ENCODE assay signal across 1 cellular context in the genomic region with DNA sequence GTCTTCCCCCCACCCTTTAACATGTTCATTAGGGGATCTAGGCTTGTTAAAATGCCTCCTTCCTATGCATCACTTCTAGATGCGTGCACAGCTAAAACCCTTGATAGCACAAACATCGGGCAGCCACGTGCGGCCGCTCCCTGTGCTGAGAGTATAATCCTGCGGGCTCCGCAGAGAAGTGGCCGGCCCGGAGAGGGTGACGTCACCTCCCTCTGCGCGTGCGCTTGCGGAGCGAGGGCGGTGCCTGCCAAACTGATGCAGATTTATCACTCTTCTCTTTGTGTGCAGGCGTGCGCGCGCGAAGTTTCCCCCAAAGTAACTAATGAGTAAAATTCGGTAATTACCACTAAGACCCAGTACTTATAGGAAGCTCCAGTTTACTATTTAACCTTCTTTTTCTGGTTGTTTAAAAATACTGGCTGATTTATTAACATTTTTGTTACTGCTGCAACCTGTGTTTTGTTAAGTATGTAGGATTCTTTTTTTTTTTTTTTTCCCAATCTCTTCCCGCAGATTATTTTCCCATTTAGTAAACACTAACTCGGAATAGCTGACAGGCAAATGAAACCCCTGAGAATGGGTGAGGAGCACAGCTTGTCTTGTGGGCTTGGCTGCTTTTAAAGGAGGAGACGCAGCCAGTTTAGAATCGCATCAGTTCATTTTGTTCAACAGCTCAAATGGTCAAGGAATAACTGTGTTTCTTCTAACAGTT.
TF ChIP-seq lines count a peak whose summit lies in the region.

No MANE protein-coding gene starts in this region.

TF ChIP-seq in K562, 482 proteins besides CTCF, POLR2A, EP300 and RAD21 (continued from another document and continues in another):
- TF ChIP-seq BHLHE40 (IDR thresholded peaks at IDR 0.05; ENCODE audit: low read length) (peak; percentile 89), MBD2 (IDR thresholded peaks at IDR 0.05; ENCODE audit: borderline replicate concordance, low read depth) (no peak), NCOA1 (IDR thresholded peaks at IDR 0.05; ENCODE audit: low read depth) (no peak), RAD51 (IDR thresholded peaks at IDR 0.05; ENCODE audit: borderline replicate concordance, low read depth) (peak; percentile 47; the same call in 1 of the 2 replicates), KLF10 (CRISPR knock-in tag; IDR thresholded peaks at IDR 0.05) (no peak), POLR2AphosphoS2 (IDR thresholded peaks at IDR 0.05; ENCODE audit: low read length) (no peak), ZFX (CRISPR knock-in tag; IDR thresholded peaks at IDR 0.05) (peak; percentile 33; the same call in 1 of the 2 replicates), SMAD4 (CRISPR knock-in tag; conservative IDR thresholded peaks at IDR 0.05) (0 out of 2 replicates have a peak, but pooled peaks have one; percentile 26), ZNF316 (IDR thresholded peaks at IDR 0.05) (no peak), MAFF (IDR thresholded peaks at IDR 0.05; ENCODE audit: low read length) (no peak), MCM3 (IDR thresholded peaks at IDR 0.05) (no peak), MYC (IDR thresholded peaks at IDR 0.05; ENCODE audit: low read depth, low read length) (peak; percentile 96), MYC (CRISPR knock-in tag; IDR thresholded peaks at IDR 0.05; ENCODE audit: borderline replicate concordance, low read depth) (no peak), SPI1 (IDR thresholded peaks at IDR 0.05; ENCODE audit: borderline replicate concordance, low read depth, low read length) (no peak), HNRNPL (IDR thresholded peaks at IDR 0.05; ENCODE audit: low read depth, low read length) (no peak), XRCC4 (IDR thresholded peaks at IDR 0.05; ENCODE audit: extremely low read depth, insufficient read depth, insufficient read length) (no peak), SIX5 (IDR thresholded peaks at IDR 0.05; ENCODE audit: borderline replicate concordance in 1 of 2, insufficient read depth in 1 of 2, low read depth in 1 of 2, low read length in 2 of 2) (no peak), HNRNPUL1 (IDR thresholded peaks at IDR 0.05; ENCODE audit: low read length) (no peak), MXI1 (IDR thresholded peaks at IDR 0.05; ENCODE audit: low read depth, low read length) (no peak), ZNF408 (CRISPR knock-in tag; IDR thresholded peaks at IDR 0.05; ENCODE audit: low read depth) (no peak), SIN3A (IDR thresholded peaks at IDR 0.05; ENCODE audit: borderline replicate concordance in 2 of 2, control insufficient read depth in 1 of 2, low read depth in 2 of 2, low read length in 2 of 2) (no peak), HDAC2 (IDR thresholded peaks at IDR 0.05) (no peak)
- TF ChIP-seq, protein P1, sequence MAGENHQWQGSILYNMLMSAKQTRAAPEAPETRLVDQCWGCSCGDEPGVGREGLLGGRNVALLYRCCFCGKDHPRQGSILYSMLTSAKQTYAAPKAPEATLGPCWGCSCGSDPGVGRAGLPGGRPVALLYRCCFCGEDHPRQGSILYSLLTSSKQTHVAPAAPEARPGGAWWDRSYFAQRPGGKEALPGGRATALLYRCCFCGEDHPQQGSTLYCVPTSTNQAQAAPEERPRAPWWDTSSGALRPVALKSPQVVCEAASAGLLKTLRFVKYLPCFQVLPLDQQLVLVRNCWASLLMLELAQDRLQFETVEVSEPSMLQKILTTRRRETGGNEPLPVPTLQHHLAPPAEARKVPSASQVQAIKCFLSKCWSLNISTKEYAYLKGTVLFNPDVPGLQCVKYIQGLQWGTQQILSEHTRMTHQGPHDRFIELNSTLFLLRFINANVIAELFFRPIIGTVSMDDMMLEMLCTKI (IDR thresholded peaks at IDR 0.05; ENCODE audit: partially characterized antibody): no peak
- TF ChIP-seq, protein P2, sequence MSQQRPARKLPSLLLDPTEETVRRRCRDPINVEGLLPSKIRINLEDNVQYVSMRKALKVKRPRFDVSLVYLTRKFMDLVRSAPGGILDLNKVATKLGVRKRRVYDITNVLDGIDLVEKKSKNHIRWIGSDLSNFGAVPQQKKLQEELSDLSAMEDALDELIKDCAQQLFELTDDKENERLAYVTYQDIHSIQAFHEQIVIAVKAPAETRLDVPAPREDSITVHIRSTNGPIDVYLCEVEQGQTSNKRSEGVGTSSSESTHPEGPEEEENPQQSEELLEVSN (IDR thresholded peaks at IDR 0.05; ENCODE audit: borderline replicate concordance in 1 of 2, extremely low read depth in 1 of 2, insufficient read depth in 1 of 2, insufficient read length in 1 of 2, low read depth in 1 of 2, low read length in 1 of 2, poor library complexity in 1 of 2, severe bottlenecking in 1 of 2): peak; percentile 89 to 94
- TF ChIP-seq, protein P3, sequence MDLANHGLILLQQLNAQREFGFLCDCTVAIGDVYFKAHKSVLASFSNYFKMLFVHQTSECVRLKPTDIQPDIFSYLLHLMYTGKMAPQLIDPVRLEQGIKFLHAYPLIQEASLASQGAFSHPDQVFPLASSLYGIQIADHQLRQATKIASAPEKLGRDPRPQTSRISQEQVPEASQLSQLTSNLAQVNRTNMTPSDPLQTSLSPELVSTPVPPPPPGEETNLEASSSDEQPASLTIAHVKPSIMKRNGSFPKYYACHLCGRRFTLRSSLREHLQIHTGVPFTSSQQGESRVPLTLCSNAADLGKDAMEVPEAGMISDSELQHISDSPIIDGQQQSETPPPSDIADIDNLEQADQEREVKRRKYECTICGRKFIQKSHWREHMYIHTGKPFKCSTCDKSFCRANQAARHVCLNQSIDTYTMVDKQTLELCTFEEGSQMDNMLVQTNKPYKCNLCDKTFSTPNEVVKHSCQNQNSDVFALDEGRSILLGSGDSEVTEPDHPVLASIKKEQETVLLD (IDR thresholded peaks at IDR 0.05): peak; percentile 89
- TF ChIP-seq, protein P4, sequence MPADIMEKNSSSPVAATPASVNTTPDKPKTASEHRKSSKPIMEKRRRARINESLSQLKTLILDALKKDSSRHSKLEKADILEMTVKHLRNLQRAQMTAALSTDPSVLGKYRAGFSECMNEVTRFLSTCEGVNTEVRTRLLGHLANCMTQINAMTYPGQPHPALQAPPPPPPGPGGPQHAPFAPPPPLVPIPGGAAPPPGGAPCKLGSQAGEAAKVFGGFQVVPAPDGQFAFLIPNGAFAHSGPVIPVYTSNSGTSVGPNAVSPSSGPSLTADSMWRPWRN (IDR thresholded peaks at IDR 0.05; ENCODE audit: low read depth): peak; percentile 62; the same call in 1 of the 2 replicates
- TF ChIP-seq, protein P5, sequence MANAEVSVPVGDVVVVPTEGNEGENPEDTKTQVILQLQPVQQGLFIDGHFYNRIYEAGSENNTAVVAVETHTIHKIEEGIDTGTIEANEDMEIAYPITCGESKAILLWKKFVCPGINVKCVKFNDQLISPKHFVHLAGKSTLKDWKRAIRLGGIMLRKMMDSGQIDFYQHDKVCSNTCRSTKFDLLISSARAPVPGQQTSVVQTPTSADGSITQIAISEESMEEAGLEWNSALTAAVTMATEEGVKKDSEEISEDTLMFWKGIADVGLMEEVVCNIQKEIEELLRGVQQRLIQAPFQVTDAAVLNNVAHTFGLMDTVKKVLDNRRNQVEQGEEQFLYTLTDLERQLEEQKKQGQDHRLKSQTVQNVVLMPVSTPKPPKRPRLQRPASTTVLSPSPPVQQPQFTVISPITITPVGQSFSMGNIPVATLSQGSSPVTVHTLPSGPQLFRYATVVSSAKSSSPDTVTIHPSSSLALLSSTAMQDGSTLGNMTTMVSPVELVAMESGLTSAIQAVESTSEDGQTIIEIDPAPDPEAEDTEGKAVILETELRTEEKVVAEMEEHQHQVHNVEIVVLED (CRISPR knock-in tag; IDR thresholded peaks at IDR 0.05): no peak
- TF ChIP-seq, protein P6, sequence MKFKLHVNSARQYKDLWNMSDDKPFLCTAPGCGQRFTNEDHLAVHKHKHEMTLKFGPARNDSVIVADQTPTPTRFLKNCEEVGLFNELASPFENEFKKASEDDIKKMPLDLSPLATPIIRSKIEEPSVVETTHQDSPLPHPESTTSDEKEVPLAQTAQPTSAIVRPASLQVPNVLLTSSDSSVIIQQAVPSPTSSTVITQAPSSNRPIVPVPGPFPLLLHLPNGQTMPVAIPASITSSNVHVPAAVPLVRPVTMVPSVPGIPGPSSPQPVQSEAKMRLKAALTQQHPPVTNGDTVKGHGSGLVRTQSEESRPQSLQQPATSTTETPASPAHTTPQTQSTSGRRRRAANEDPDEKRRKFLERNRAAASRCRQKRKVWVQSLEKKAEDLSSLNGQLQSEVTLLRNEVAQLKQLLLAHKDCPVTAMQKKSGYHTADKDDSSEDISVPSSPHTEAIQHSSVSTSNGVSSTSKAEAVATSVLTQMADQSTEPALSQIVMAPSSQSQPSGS (CRISPR knock-in tag; IDR thresholded peaks at IDR 0.05): peak; percentile 95
- TF ChIP-seq, protein P7, sequence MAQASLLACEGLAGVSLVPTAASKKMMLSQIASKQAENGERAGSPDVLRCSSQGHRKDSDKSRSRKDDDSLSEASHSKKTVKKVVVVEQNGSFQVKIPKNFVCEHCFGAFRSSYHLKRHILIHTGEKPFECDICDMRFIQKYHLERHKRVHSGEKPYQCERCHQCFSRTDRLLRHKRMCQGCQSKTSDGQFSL (CRISPR knock-in tag; IDR thresholded peaks at IDR 0.05): no peak
- TF ChIP-seq, protein P7 (tag; IDR thresholded peaks at IDR 0.05): no peak
- TF ChIP-seq, protein P8, sequence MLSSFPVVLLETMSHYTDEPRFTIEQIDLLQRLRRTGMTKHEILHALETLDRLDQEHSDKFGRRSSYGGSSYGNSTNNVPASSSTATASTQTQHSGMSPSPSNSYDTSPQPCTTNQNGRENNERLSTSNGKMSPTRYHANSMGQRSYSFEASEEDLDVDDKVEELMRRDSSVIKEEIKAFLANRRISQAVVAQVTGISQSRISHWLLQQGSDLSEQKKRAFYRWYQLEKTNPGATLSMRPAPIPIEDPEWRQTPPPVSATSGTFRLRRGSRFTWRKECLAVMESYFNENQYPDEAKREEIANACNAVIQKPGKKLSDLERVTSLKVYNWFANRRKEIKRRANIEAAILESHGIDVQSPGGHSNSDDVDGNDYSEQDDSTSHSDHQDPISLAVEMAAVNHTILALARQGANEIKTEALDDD (IDR thresholded peaks at IDR 0.05): no peak
- TF ChIP-seq, protein P9, sequence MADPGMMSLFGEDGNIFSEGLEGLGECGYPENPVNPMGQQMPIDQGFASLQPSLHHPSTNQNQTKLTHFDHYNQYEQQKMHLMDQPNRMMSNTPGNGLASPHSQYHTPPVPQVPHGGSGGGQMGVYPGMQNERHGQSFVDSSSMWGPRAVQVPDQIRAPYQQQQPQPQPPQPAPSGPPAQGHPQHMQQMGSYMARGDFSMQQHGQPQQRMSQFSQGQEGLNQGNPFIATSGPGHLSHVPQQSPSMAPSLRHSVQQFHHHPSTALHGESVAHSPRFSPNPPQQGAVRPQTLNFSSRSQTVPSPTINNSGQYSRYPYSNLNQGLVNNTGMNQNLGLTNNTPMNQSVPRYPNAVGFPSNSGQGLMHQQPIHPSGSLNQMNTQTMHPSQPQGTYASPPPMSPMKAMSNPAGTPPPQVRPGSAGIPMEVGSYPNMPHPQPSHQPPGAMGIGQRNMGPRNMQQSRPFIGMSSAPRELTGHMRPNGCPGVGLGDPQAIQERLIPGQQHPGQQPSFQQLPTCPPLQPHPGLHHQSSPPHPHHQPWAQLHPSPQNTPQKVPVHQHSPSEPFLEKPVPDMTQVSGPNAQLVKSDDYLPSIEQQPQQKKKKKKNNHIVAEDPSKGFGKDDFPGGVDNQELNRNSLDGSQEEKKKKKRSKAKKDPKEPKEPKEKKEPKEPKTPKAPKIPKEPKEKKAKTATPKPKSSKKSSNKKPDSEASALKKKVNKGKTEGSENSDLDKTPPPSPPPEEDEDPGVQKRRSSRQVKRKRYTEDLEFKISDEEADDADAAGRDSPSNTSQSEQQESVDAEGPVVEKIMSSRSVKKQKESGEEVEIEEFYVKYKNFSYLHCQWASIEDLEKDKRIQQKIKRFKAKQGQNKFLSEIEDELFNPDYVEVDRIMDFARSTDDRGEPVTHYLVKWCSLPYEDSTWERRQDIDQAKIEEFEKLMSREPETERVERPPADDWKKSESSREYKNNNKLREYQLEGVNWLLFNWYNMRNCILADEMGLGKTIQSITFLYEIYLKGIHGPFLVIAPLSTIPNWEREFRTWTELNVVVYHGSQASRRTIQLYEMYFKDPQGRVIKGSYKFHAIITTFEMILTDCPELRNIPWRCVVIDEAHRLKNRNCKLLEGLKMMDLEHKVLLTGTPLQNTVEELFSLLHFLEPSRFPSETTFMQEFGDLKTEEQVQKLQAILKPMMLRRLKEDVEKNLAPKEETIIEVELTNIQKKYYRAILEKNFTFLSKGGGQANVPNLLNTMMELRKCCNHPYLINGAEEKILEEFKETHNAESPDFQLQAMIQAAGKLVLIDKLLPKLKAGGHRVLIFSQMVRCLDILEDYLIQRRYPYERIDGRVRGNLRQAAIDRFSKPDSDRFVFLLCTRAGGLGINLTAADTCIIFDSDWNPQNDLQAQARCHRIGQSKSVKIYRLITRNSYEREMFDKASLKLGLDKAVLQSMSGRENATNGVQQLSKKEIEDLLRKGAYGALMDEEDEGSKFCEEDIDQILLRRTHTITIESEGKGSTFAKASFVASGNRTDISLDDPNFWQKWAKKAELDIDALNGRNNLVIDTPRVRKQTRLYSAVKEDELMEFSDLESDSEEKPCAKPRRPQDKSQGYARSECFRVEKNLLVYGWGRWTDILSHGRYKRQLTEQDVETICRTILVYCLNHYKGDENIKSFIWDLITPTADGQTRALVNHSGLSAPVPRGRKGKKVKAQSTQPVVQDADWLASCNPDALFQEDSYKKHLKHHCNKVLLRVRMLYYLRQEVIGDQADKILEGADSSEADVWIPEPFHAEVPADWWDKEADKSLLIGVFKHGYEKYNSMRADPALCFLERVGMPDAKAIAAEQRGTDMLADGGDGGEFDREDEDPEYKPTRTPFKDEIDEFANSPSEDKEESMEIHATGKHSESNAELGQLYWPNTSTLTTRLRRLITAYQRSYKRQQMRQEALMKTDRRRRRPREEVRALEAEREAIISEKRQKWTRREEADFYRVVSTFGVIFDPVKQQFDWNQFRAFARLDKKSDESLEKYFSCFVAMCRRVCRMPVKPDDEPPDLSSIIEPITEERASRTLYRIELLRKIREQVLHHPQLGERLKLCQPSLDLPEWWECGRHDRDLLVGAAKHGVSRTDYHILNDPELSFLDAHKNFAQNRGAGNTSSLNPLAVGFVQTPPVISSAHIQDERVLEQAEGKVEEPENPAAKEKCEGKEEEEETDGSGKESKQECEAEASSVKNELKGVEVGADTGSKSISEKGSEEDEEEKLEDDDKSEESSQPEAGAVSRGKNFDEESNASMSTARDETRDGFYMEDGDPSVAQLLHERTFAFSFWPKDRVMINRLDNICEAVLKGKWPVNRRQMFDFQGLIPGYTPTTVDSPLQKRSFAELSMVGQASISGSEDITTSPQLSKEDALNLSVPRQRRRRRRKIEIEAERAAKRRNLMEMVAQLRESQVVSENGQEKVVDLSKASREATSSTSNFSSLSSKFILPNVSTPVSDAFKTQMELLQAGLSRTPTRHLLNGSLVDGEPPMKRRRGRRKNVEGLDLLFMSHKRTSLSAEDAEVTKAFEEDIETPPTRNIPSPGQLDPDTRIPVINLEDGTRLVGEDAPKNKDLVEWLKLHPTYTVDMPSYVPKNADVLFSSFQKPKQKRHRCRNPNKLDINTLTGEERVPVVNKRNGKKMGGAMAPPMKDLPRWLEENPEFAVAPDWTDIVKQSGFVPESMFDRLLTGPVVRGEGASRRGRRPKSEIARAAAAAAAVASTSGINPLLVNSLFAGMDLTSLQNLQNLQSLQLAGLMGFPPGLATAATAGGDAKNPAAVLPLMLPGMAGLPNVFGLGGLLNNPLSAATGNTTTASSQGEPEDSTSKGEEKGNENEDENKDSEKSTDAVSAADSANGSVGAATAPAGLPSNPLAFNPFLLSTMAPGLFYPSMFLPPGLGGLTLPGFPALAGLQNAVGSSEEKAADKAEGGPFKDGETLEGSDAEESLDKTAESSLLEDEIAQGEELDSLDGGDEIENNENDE (IDR thresholded peaks at IDR 0.05; ENCODE audit: low read depth, low read length): no peak
